27 cellular contexts compared by ENCODE assay signal in genomic region chr3:146072824-146073223, GRCh38.
DNase-seq lines count a peak whose midpoint lies in the region; ATAC-seq and TF ChIP-seq lines count a peak whose summit lies in the region.
"Had no signal": no experiment of that assay in that cellular context is flagged by ENCODE, and none has a peak within 500 bp of the region (broad histone marks: within the 10 kb centered on the region; RNA-seq: fewer than 3 reads in every experiment).

No MANE protein-coding gene starts in this region.

- no peak for TF ChIP-seq POLR2A in gastroesophageal sphincter (IDR thresholded peaks at IDR 0.05)
- no peak for TF ChIP-seq POLR2A in thyroid gland (IDR thresholded peaks at IDR 0.05)

- ATAC-seq in gastroesophageal sphincter = no peak
- ATAC-seq: activated CD4-positive, CD25-positive, alpha-beta regulatory T cell treated with anti-CD3 and anti-CD28 coated beads, Interleukin-2, amount 50 U/mL, for 24 hours; HepG2; Panc1; sciatic nerve had no signal

- peaks cover 30% of the 10 kb centered on the region for H3K36me3 ChIP-seq in mammary epithelial cell (ENCODE audit: insufficient read depth, low read length)
- H3K36me3 ChIP-seq in adipocyte (ENCODE audit: control insufficient read depth, insufficient read depth, low read length, severe bottlenecking) = peaks cover 38% of the 10 kb centered on the region
- H3K36me3 ChIP-seq in gastroesophageal sphincter = peaks cover 0 to 25% of the 10 kb centered on the region in 2 donors
- H3K36me3 ChIP-seq in thyroid gland = peaks cover 0 to 3% of the 10 kb centered on the region in 2 donors
- H3K36me3 ChIP-seq in A673 (ENCODE audit: insufficient read depth, low read length, poor library complexity, severe bottlenecking) = no peaks in the 10 kb centered on the region
- H3K36me3 ChIP-seq: ovary had no signal

- peaks cover 13% of the 10 kb centered on the region for H3K4me1 Mint-ChIP-seq in MCF 10A (ENCODE audit: insufficient read depth, unreplicated experiment)
- H3K4me1 Mint-ChIP-seq: activated naive CD4-positive, alpha-beta T cell treated with anti-CD3 and anti-CD28 coated beads, Interleukin-2, amount 50 U/mL, for 24 hours; naive B cell had no signal

- H2AFZ ChIP-seq in mammary epithelial cell (ENCODE audit: low read depth, low read length) = no peak overlapping the region

- no peak overlapping the region for H3K27ac ChIP-seq in mammary epithelial cell (ENCODE audit: insufficient read depth, low read depth, low read length)
- peak overlapping the region in 3 of 4 donors; percentile 27 to 56 (median 33) for H3K27ac ChIP-seq in gastroesophageal sphincter
- H3K27ac ChIP-seq in thyroid gland = peak overlapping the region in 2 of 3 donors; percentile 20 to 49
- H3K27ac ChIP-seq in A673 (ENCODE audit: low read depth, low read length, poor library complexity, severe bottlenecking) = no peak overlapping the region
- H3K27ac ChIP-seq: 22Rv1, ovary, transverse colon had no signal

- no peak overlapping the region for H3K4me3 Mint-ChIP-seq in MCF 10A (ENCODE audit: unreplicated experiment)
- H3K4me3 Mint-ChIP-seq: activated naive CD4-positive, alpha-beta T cell treated with anti-CD3 and anti-CD28 coated beads, Interleukin-2, amount 50 U/mL, for 24 hours; naive B cell had no signal

- H3K27me3 ChIP-seq in mammary epithelial cell (ENCODE audit: insufficient read depth, low read length) = no peaks in the 10 kb centered on the region
- H3K27me3 ChIP-seq in adipocyte (replicated peaks; ENCODE audit: control insufficient read depth, insufficient read depth, low read length) = no peaks in the 10 kb centered on the region
- no peaks in the 10 kb centered on the region for H3K27me3 ChIP-seq in gastroesophageal sphincter
- H3K27me3 ChIP-seq in thyroid gland = no peaks in the 10 kb centered on the region
- H3K27me3 ChIP-seq in A673 (replicated peaks; ENCODE audit: insufficient read depth, low read depth, low read length, poor library complexity) = no peaks in the 10 kb centered on the region
- H3K27me3 ChIP-seq: ovary, transverse colon had no signal

- peak overlapping the region; percentile 3 for H3K27ac Mint-ChIP-seq in MCF 10A (ENCODE audit: low read depth, unreplicated experiment)
- H3K27ac Mint-ChIP-seq: activated naive CD4-positive, alpha-beta T cell treated with anti-CD3 and anti-CD28 coated beads, Interleukin-2, amount 50 U/mL, for 24 hours; naive B cell had no signal

- no peaks in the 10 kb centered on the region for H4K20me1 ChIP-seq in mammary epithelial cell (ENCODE audit: insufficient read depth, low read length)

- intact Hi-C loops in MCF 10A (cut with micrococcal nuclease) (no loop called here), mammary epithelial cell (cut with micrococcal nuclease) (no loop called here), thyroid gland (cut with DNase I) (no loop called here), A673 (cut with micrococcal nuclease; ENCODE audit: unreplicated experiment) (no loop called here)

- POLR2A ChIA-PET in MCF 10A (lab: Yijun Ruan, JAX) = interaction anchor here (0.6 to 2.5 kb wide), 5 partner anchors 10 to 104 kb away, joined by 3 to 7 read pairs (median 5); partner anchors contain the start of gene PLOD2
- POLR2A ChIA-PET in A673 (lab: Charles Lee; ENCODE audit: low non-redundant PET) = no interaction called here

- CTCF ChIA-PET in MCF 10A (lab: Yijun Ruan, JAX) = interaction anchor here (0.5 to 1.5 kb wide), 6 partner anchors 8 to 420 kb away, joined by 3 to 8 read pairs (median 4); no protein-coding TSS in a partner anchor
- CTCF ChIA-PET in mammary epithelial cell (lab: Charles Lee; ENCODE audit: low non-redundant PET) = no interaction called here
- CTCF ChIA-PET in A673 (lab: Charles Lee) = no interaction called here

- no peak overlapping the region for H3K4me2 ChIP-seq in mammary epithelial cell (ENCODE audit: insufficient read depth, low read depth, low read length)
- H3K4me2 ChIP-seq: SK-N-SH had no signal

- H3K9me3 Mint-ChIP-seq in MCF 10A (ENCODE audit: unreplicated experiment) = no peaks in the 10 kb centered on the region
- H3K9me3 Mint-ChIP-seq: activated naive CD4-positive, alpha-beta T cell treated with anti-CD3 and anti-CD28 coated beads, Interleukin-2, amount 50 U/mL, for 24 hours had no signal

- no peak for TF ChIP-seq CTCF in MCF 10A (IDR thresholded peaks at IDR 0.05; ENCODE audit: unreplicated experiment)
- TF ChIP-seq CTCF in mammary epithelial cell (conservative IDR thresholded peaks at IDR 0.05 in 1 of 2, IDR thresholded peaks at IDR 0.05 in 1 of 2; ENCODE audit: extremely low read depth in 1 of 2, insufficient read depth in 1 of 2, low read depth in 1 of 2, low read length in 2 of 2) = no peak
- no peak for TF ChIP-seq CTCF in gastroesophageal sphincter (IDR thresholded peaks at IDR 0.05)
- TF ChIP-seq CTCF in thyroid gland (IDR thresholded peaks at IDR 0.05) = no peak
- no peak for TF ChIP-seq CTCF in A673 (conservative IDR thresholded peaks at IDR 0.05; ENCODE audit: low read depth, low read length)

- DNase-seq in MCF 10A (ENCODE audit: unreplicated experiment) (no peak), mammary epithelial cell (no peak), adipocyte (ENCODE audit: low read depth) (no peak), thyroid gland (no peak), A673 (ENCODE audit: low spot score) (no peak), NCI-H82 (lab: John Stamatoyannopoulos, UW) (no peak), NCI-H1436 (lab: John Stamatoyannopoulos, UW) (no peak)
- DNase-seq: activated CD8-positive, alpha-beta memory T cell treated with anti-CD3 and anti-CD28 coated beads for 24 hours; C1 segment of cervical spinal cord; cortex of kidney; naive B cell; NCI-H187; NCI-H2227 treated with DMSO at 0.1 percent for 48 hours; ovary; SK-N-SH; stimulated activated CD4-positive, alpha-beta T cell treated with anti-CD3 and anti-CD28 coated beads, Interleukin-1b, Interleukin-23, amount 100 ng/mL, for 48 hours; stimulated activated naive CD4-positive, alpha-beta T cell; T1000; transverse colon had no signal

- H3K4me3 ChIP-seq in mammary epithelial cell (replicated peaks in 1 of 3; ENCODE audit: insufficient read depth in 1 of 3, low read depth in 2 of 3, low read length in 3 of 3) = no peak overlapping the region
- peak overlapping the region; percentile 32 for H3K4me3 ChIP-seq in adipocyte (ENCODE audit: low read length)
- H3K4me3 ChIP-seq in gastroesophageal sphincter = no peak overlapping the region
- no peak overlapping the region for H3K4me3 ChIP-seq in thyroid gland (replicated peaks in 1 of 3)
- no peak overlapping the region for H3K4me3 ChIP-seq in A673 (ENCODE audit: low read depth, low read length, poor library complexity, severe bottlenecking)
- H3K4me3 ChIP-seq: lung, ovary, transverse colon had no signal

- in situ Hi-C loops in mammary epithelial cell (cut with MboI; ENCODE audit: low sequenced_read_pairs in 2 of 2) = loop anchor here (25.0 kb wide), 3 partner anchors 89 to 514 kb away; partner anchors contain the start of gene PLOD2 (in 1 of the 2)

- H3K9ac ChIP-seq in mammary epithelial cell (ENCODE audit: insufficient read depth, low read length) (no peak overlapping the region), adipocyte (ENCODE audit: low read length) (peak overlapping the region; percentile 57)
- H3K9ac ChIP-seq: SK-N-SH had no signal

- peaks cover 46% of the 10 kb centered on the region for H3K36me3 Mint-ChIP-seq in MCF 10A (ENCODE audit: insufficient read depth, unreplicated experiment)
- H3K36me3 Mint-ChIP-seq: activated naive CD4-positive, alpha-beta T cell treated with anti-CD3 and anti-CD28 coated beads, Interleukin-2, amount 50 U/mL, for 24 hours; naive B cell had no signal

- H3K4me1 ChIP-seq in mammary epithelial cell (ENCODE audit: insufficient read depth, low read length) = no peaks in the 10 kb centered on the region
- peaks cover 28% of the 10 kb centered on the region for H3K4me1 ChIP-seq in adipocyte (ENCODE audit: control insufficient read depth, insufficient read depth, low read length)
- peaks cover 0 to 27% (median 3%) of the 10 kb centered on the region in 3 donors for H3K4me1 ChIP-seq in gastroesophageal sphincter
- H3K4me1 ChIP-seq in thyroid gland = peaks cover 8 to 12% of the 10 kb centered on the region in 2 donors
- H3K4me1 ChIP-seq in A673 (ENCODE audit: insufficient read depth, low read length, poor library complexity, severe bottlenecking) = no peaks in the 10 kb centered on the region
- H3K4me1 ChIP-seq: transverse colon had no signal

- dilution Hi-C loops in mammary epithelial cell (cut with HindIII; ENCODE audit: low sequenced_read_pairs) = no loop called here

- H3K79me2 ChIP-seq in mammary epithelial cell (ENCODE audit: insufficient read depth, low read length) = no peaks in the 10 kb centered on the region

- no peak for TF ChIP-seq EP300 in gastroesophageal sphincter (IDR thresholded peaks at IDR 0.05)

- no peaks in the 10 kb centered on the region for H3K27me3 Mint-ChIP-seq in MCF 10A (ENCODE audit: insufficient read depth, unreplicated experiment)
- H3K27me3 Mint-ChIP-seq: activated naive CD4-positive, alpha-beta T cell treated with anti-CD3 and anti-CD28 coated beads, Interleukin-2, amount 50 U/mL, for 24 hours; naive B cell had no signal

- H3K9me3 ChIP-seq in mammary epithelial cell (replicated peaks; ENCODE audit: insufficient read depth, low read length) (no peaks in the 10 kb centered on the region), adipocyte (ENCODE audit: control insufficient read depth, low read length) (no peaks in the 10 kb centered on the region), gastroesophageal sphincter (no peaks in the 10 kb centered on the region), thyroid gland (no peaks in the 10 kb centered on the region), A673 (ENCODE audit: low read depth, low read length, poor library complexity, severe bottlenecking) (no peaks in the 10 kb centered on the region)
- H3K9me3 ChIP-seq: ovary, SK-N-SH, transverse colon had no signal

- BruUV-seq in MCF 10A (replicated peaks; lab: Mats Ljungman, UMichigan) (no TSS peak), mammary epithelial cell (replicated peaks; lab: Mats Ljungman, UMichigan) (no TSS peak), A673 (replicated peaks; lab: Mats Ljungman, UMichigan) (no TSS peak)

Comparison
In these comparisons a context has a peak if more than half of its experiments do, and no peak if none do; other contexts are left out.
1. H3K27ac ChIP-seq: peak in gastroesophageal sphincter (3 of 4) and thyroid gland (2 of 3); none in mammary epithelial cell (single experiment) and A673 (single experiment).